1 cellular context compared by ENCODE assay signal in genomic region chr6:147149826-147150225, GRCh38.
TF ChIP-seq lines count a peak whose summit lies in the region.

No MANE protein-coding gene starts in this region.

TF ChIP-seq in K562, 482 proteins besides CTCF, POLR2A, EP300 and RAD21 (continued from another document):
- TF ChIP-seq ZBTB2 (IDR thresholded peaks at IDR 0.05) (no peak), KAT2B (IDR thresholded peaks at IDR 0.05; ENCODE audit: low read depth, low read length) (no peak), C11orf30 (IDR thresholded peaks at IDR 0.05; ENCODE audit: low read depth) (peak; percentile 69), ZNF274 (IDR thresholded peaks at IDR 0.05; ENCODE audit: borderline replicate concordance, low read depth, low read length) (no peak), ZNF316 (IDR thresholded peaks at IDR 0.05) (peak; percentile 92), ATF4 (CRISPR knock-in tag; IDR thresholded peaks at IDR 0.05) (no peak), HNRNPL (IDR thresholded peaks at IDR 0.05; ENCODE audit: low read depth, low read length) (no peak), CTBP1 (IDR thresholded peaks at IDR 0.05; ENCODE audit: borderline replicate concordance) (no peak), SPI1 (IDR thresholded peaks at IDR 0.05; ENCODE audit: borderline replicate concordance, low read depth, low read length) (no peak), ZNF780A (CRISPR knock-in tag; IDR thresholded peaks at IDR 0.05) (no peak), ZNF253 (CRISPR knock-in tag; conservative IDR thresholded peaks at IDR 0.05) (no peak)
